Comparison of ENCODE assay signal across 1 cellular context in genomic region chr10:86413046-86413728, GRCh38.
TF ChIP-seq lines count a peak whose summit lies in the region.

No MANE protein-coding gene starts in this region.

TF ChIP-seq in GM12878, 131 proteins besides CTCF, POLR2A, EP300 and RAD21 (continued from another document):
- TF ChIP-seq FOXM1 (IDR thresholded peaks at IDR 0.05; ENCODE audit: low read depth, low read length) (peak; percentile 75; the same call in 1 of the 2 replicates), ZBTB11 (CRISPR knock-in tag; IDR thresholded peaks at IDR 0.05) (no peak), TAF1 (IDR thresholded peaks at IDR 0.05; ENCODE audit: borderline replicate concordance, low read depth, low read length) (0 out of 2 replicates have a peak, but pooled peaks have one; percentile 24), BHLHE40 (IDR thresholded peaks at IDR 0.05; ENCODE audit: borderline replicate concordance in 1 of 2, low read depth in 2 of 2, low read length in 1 of 2) (peak; percentile 35 to 65; a peak in 2 of 4 replicates), RAD51 (IDR thresholded peaks at IDR 0.05) (peak; percentile 96), ESRRA (IDR thresholded peaks at IDR 0.05; ENCODE audit: low read length) (no peak), CHD2 (IDR thresholded peaks at IDR 0.05; ENCODE audit: borderline replicate concordance, low read depth, low read length) (0 out of 2 replicates have a peak, but pooled peaks have one; percentile 40), ELK1 (IDR thresholded peaks at IDR 0.05; ENCODE audit: low read depth, low read length) (peak; percentile 21; the same call in 1 of the 2 replicates), IKZF2 (IDR thresholded peaks at IDR 0.05) (peak; percentile 73 to 78), CBX5 (IDR thresholded peaks at IDR 0.05; ENCODE audit: low read depth) (no peak), NKRF (conservative IDR thresholded peaks at IDR 0.05) (no peak), ATF7 (IDR thresholded peaks at IDR 0.05; ENCODE audit: low read depth) (peak; percentile 75), ZBED1 (IDR thresholded peaks at IDR 0.05; ENCODE audit: borderline replicate concordance) (peak; percentile 82; the same call in 1 of the 2 replicates), PKNOX1 (IDR thresholded peaks at IDR 0.05) (peak; percentile 97), E2F4 (IDR thresholded peaks at IDR 0.05; ENCODE audit: low read depth, low read length) (no peak), ZBTB33 (IDR thresholded peaks at IDR 0.05) (no peak)
